ENCODE assay signal across 8 cellular contexts in the genomic region with DNA sequence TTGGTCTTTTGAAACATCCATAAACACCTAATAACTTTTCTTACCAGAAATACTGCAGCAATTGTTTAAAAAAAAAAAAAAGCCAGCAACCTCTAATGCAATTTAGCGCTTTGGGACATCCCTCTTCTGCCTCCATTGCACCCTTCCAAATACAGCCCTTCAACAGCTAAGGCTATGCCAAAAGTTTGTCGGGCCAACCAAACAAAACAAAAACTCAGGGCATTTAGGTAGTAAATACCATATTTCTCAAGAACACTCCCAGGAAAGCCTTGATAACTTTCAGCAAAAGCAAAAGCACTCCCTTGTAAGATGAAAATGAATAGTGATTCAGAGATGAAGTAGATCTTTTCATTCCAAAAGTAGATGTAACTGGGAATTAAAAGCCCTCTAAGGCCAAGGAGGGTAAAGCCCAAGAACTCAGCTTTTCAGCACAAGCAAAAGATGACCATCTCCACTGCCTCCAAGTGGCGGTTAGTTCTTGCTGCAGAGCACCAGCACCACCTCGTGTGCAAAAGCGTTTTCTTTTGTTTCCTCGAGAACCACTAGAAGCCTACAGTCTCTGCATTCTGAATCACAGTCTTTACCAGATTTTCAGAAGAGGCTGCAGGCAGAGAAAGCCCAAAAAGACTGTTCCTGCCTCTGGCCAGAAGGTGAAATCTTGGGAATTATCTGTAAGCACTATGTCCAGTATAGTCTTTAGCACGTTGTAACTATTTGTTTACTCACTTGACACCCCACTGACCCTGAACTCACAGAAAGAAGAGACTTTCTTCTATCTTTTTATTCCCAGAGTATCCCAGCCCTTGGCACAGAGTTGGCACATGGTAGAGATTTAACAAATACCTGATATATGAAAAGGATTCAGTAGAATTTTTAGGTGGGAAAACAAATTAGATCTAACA. TPM values are rescaled to one million over a fixed set of nuclear protein-coding genes. Genes with fewer than 3 reads are reported as not detected.
DNase-seq lines count a peak whose midpoint lies in the region; FAIRE-seq and TF ChIP-seq lines count a peak whose summit lies in the region.

No MANE protein-coding gene starts in this region.

- H3K79me2 ChIP-seq in MM.1S (ENCODE audit: low read length): no peaks in the 10 kb centered on the region

- no peaks in the 10 kb centered on the region for H3F3A ChIP-seq in MM.1S (ENCODE audit: insufficient read depth, low read length)

- TF ChIP-seq CTCF in MM.1S (IDR thresholded peaks at IDR 0.05; ENCODE audit: low read length) (peak; percentile 50), endothelial cell (IDR thresholded peaks at IDR 0.05; ENCODE audit: unreplicated experiment) (peak; percentile 46)

- H4K20me1 ChIP-seq in MM.1S (ENCODE audit: insufficient read depth, low read length): no peaks in the 10 kb centered on the region

- H3K9me2 ChIP-seq in MM.1S (replicated peaks; ENCODE audit: insufficient read depth, low read length): no peaks in the 10 kb centered on the region

- no peaks in the 10 kb centered on the region for H3K4me1 ChIP-seq in MM.1S (ENCODE audit: low read length)

- no peak overlapping the region for H3K4me2 ChIP-seq in MM.1S (ENCODE audit: low read depth, low read length)

- no peaks in the 10 kb centered on the region for H3K36me3 ChIP-seq in MM.1S (replicated peaks; ENCODE audit: insufficient read depth, low read length)

- no peaks in the 10 kb centered on the region for H3K9me3 ChIP-seq in MM.1S (replicated peaks; ENCODE audit: insufficient read depth, low read length)

- no peak for TF ChIP-seq POLR2A in H54 (IDR thresholded peaks at IDR 0.05; ENCODE audit: low read depth, low read length)

- H3K4me3 Mint-ChIP-seq in endothelial cell (ENCODE audit: unreplicated experiment): no peak overlapping the region

- no peaks in the 10 kb centered on the region for H3K4me1 Mint-ChIP-seq in endothelial cell (ENCODE audit: unreplicated experiment)

- H3K9me3 Mint-ChIP-seq in endothelial cell (ENCODE audit: unreplicated experiment): no peaks in the 10 kb centered on the region

- H3K27ac Mint-ChIP-seq in endothelial cell (ENCODE audit: unreplicated experiment): no peak overlapping the region

- H3K36me3 Mint-ChIP-seq in endothelial cell (ENCODE audit: low read depth, unreplicated experiment): no peaks in the 10 kb centered on the region

- H3K27ac ChIP-seq in MM.1S (ENCODE audit: low read length): no peak overlapping the region

- no peaks in the 10 kb centered on the region for H3K27me3 ChIP-seq in MM.1S (replicated peaks; ENCODE audit: insufficient read depth, low read length)

- H3K9ac ChIP-seq in MM.1S (ENCODE audit: low read length): no peak overlapping the region

- no peak overlapping the region for H3K4me3 ChIP-seq in MM.1S (ENCODE audit: low read length)

- no peaks in the 10 kb centered on the region for H3K27me3 Mint-ChIP-seq in endothelial cell (ENCODE audit: unreplicated experiment)

- peak; percentile 86 for FAIRE-seq in H54 (lab: Jason Lieb, UNC)

- peak; percentile 39 for DNase-seq in activated CD4-positive, alpha-beta T cell treated with anti-CD3 and anti-CD28 coated beads for 48 hours
- no peak for DNase-seq in activated CD4-positive, alpha-beta T cell treated with anti-CD3 and anti-CD28 coated beads for 4 hours
- peak; percentile 12 for DNase-seq in H54 (ENCODE audit: insufficient read length, low spot score)
- DNase-seq in MM.1S: peak; percentile 34
- peak; percentile 54 to 60 for DNase-seq in SHP77 (lab: John Stamatoyannopoulos, UW)
- peak; percentile 58 for DNase-seq in endothelial cell (ENCODE audit: low spot score)
- DNase-seq in midbrain (lab: John Stamatoyannopoulos, UW): peak; percentile 67
- no peak for DNase-seq in OCI-M2 (lab: John Stamatoyannopoulos, UW; ENCODE audit: unreplicated experiment)

- no peak overlapping the region for H2AFZ ChIP-seq in MM.1S (ENCODE audit: low read length)

RNA-seq across cellular contexts. Expression of a gene that starts 53.1 kb away (rescaled TPM):
- total RNA-seq in endothelial cell (ENCODE audit: unreplicated experiment): not detected

Comparison
In these comparisons a context has a peak if more than half of its experiments do, and no peak if none do; other contexts are left out.
1. DNase-seq: peak in activated CD4-positive, alpha-beta T cell treated with anti-CD3 and anti-CD28 coated beads for 48 hours (single experiment), H54 (single experiment), MM.1S (single experiment), SHP77 (2 of 2), endothelial cell (single experiment) and midbrain (single experiment); none in activated CD4-positive, alpha-beta T cell treated with anti-CD3 and anti-CD28 coated beads for 4 hours (0 of 2) and OCI-M2 (single experiment).